Comparison of ENCODE assay signal across 9 cellular contexts in genomic region chr17:77428901-77429734, GRCh38.
DNase-seq lines count a peak whose midpoint lies in the region; ATAC-seq and TF ChIP-seq lines count a peak whose summit lies in the region.
"Had no signal": no experiment of that assay in that cellular context is flagged by ENCODE, and none has a peak within 500 bp of the region (broad histone marks: within the 10 kb centered on the region; RNA-seq: fewer than 3 reads in every experiment).

No MANE protein-coding gene starts in this region.

- intact Hi-C loops in left ventricle myocardium superior (cut with micrococcal nuclease) = loop anchor here (10.0 kb wide), 1 partner anchor 104 kb away; no protein-coding TSS in a partner anchor

- TF ChIP-seq CTCF in DOHH2 (IDR thresholded peaks at IDR 0.05; ENCODE audit: low read depth, low read length, poor library complexity, severe bottlenecking) = no peak

- peaks cover 81 to 90% (median 84%) of the 10 kb centered on the region in 3 donors for H3K4me1 Mint-ChIP-seq in T-cell

- peaks cover 96% of the 10 kb centered on the region for H3K4me1 ChIP-seq in DOHH2 (ENCODE audit: control insufficient read depth, low read length)

- peaks cover 6% of the 10 kb centered on the region for H3F3A ChIP-seq in DOHH2 (ENCODE audit: control insufficient read depth, insufficient read depth)

- no peak for DNase-seq in T-cell
- no peak for DNase-seq in left ventricle myocardium superior
- no peak for DNase-seq in GF-D8 (lab: John Stamatoyannopoulos, UW)
- no peak for DNase-seq in ecto neural progenitor cell (ENCODE audit: low spot score)
- DNase-seq in stimulated activated CD4-positive, alpha-beta T cell treated with anti-CD3 and anti-CD28 coated beads, Interleukin-2, amount 100 ng/mL, for 48 hours = no peak
- DNase-seq: SHP77 treated with DMSO at 0.1 percent for 48 hours had no signal

- no peaks in the 10 kb centered on the region for H3K9me3 Mint-ChIP-seq in T-cell

- H3K27me3 Mint-ChIP-seq in T-cell = no peaks in the 10 kb centered on the region

- no peaks in the 10 kb centered on the region for H3K9me3 ChIP-seq in DOHH2 (ENCODE audit: control insufficient read depth, insufficient read depth, low read length)

- no peaks in the 10 kb centered on the region for H3K27me3 ChIP-seq in DOHH2 (ENCODE audit: control insufficient read depth, low read length)

- H4K20me1 ChIP-seq in DOHH2 (ENCODE audit: control insufficient read depth, insufficient read depth, low read depth, low read length) = no peaks in the 10 kb centered on the region

- H3K36me3 Mint-ChIP-seq in T-cell = no peaks in the 10 kb centered on the region

- CTCF ChIA-PET in T-cell (lab: Charles Lee) = interaction anchor here (0.6 to 1.5 kb wide), 30 partner anchors 8 to 974 kb away, joined by 3 to 19 read pairs (median 4); no protein-coding TSS in a partner anchor

- peaks cover 11% of the 10 kb centered on the region for H3K79me2 ChIP-seq in DOHH2 (ENCODE audit: control insufficient read depth, low read length)

- peak overlapping the region in 1 of 3 donors; percentile 55 for H3K4me3 Mint-ChIP-seq in T-cell

- POLR2A ChIA-PET in T-cell (lab: Charles Lee) = interaction anchor here (0.6 to 1.4 kb wide), 3 partner anchors 12 to 45 kb away, joined by 3 to 4 read pairs (median 3); no protein-coding TSS in a partner anchor

- peak overlapping the region; percentile 88 to 91 for H3K27ac Mint-ChIP-seq in T-cell

- H3K36me3 ChIP-seq in DOHH2 (ENCODE audit: control insufficient read depth, low read length) = no peaks in the 10 kb centered on the region

- no peaks in the 10 kb centered on the region for H3K9me2 ChIP-seq in DOHH2 (replicated peaks; ENCODE audit: control insufficient read depth, low read length)

- peak overlapping the region; percentile 40 for H3K4me3 ChIP-seq in DOHH2 (ENCODE audit: low read length)
- no peak overlapping the region for H3K4me3 ChIP-seq in skin epidermis

- ATAC-seq in T-cell (replicated peaks in 1 of 4) (no peak), left ventricle myocardium superior (peak; percentile 2), GM21576 (IDR thresholded peaks at IDR 0.05; ENCODE audit: unreplicated experiment) (no peak)

- peak overlapping the region; percentile 67 for H3K4me2 ChIP-seq in DOHH2 (ENCODE audit: low read length)

- H3K27ac ChIP-seq in DOHH2 (ENCODE audit: low read depth, low read length) (peak overlapping the region; percentile 22), skin epidermis (peak overlapping the region in 17 of 21 experiments; percentile 8 to 75 (median 45))
